In genomic region chr6:13517116-13517515, GRCh38 we compare ENCODE assay signal across 32 cellular contexts. TPM values are rescaled to one million over a fixed set of nuclear protein-coding genes. Genes with fewer than 3 reads are reported as not detected.
DNase-seq lines count a peak whose midpoint lies in the region; ATAC-seq and TF ChIP-seq lines count a peak whose summit lies in the region.
"Had no signal": no experiment of that assay in that cellular context is flagged by ENCODE, and none has a peak within 500 bp of the region (broad histone marks: within the 10 kb centered on the region; RNA-seq: fewer than 3 reads in every experiment).

No MANE protein-coding gene starts in this region.

- H3K36me3 Mint-ChIP-seq in progenitor cell of endocrine pancreas (ENCODE audit: insufficient read depth), result no peaks in the 10 kb centered on the region

- no peaks in the 10 kb centered on the region for H4K20me1 ChIP-seq in OCI-LY7 (ENCODE audit: insufficient read depth, low read length)
- H4K20me1 ChIP-seq: BLaER1 treated with 17β-estradiol and CSF1 and Interleukin-3, amounts not matched to agents 10 nM and 100 nM had no signal

- H3K4me1 Mint-ChIP-seq in progenitor cell of endocrine pancreas (ENCODE audit: low read depth), result no peaks in the 10 kb centered on the region
- H3K4me1 Mint-ChIP-seq: activated CD4-positive, alpha-beta T cell treated with anti-CD3 and anti-CD28 coated beads for 36 hours; activated T-helper 17 cell treated with anti-CD3 and anti-CD28 coated beads, Interleukin-2, amount 50 U/mL, for 72 hours; neural crest cell had no signal

- no peak for ATAC-seq in GM21423 (IDR thresholded peaks at IDR 0.05; ENCODE audit: unreplicated experiment)
- ATAC-seq: activated CD4-positive, alpha-beta T cell treated with anti-CD3 and anti-CD28 coated beads for 36 hours; activated CD8-positive, alpha-beta T cell treated with anti-CD3 and anti-CD28 coated beads, Interleukin-2, amount 10 ng/mL, durations not matched to agents 7 days and 5 days; activated T-helper 17 cell treated with anti-CD3 and anti-CD28 coated beads, Interleukin-2, amount 50 U/mL, for 72 hours; K562; left lung; Panc1; pancreas had no signal

- POLR2A ChIA-PET in OCI-LY7 (lab: Charles Lee), result no interaction called here

- no peak for TF ChIP-seq CTCF in OCI-LY7 (conservative IDR thresholded peaks at IDR 0.05; ENCODE audit: low read length)
- no peak for TF ChIP-seq CTCF in choroid plexus epithelial cell (conservative IDR thresholded peaks at IDR 0.05; ENCODE audit: low read depth, low read length)
- no peak for TF ChIP-seq CTCF in progenitor cell of endocrine pancreas (IDR thresholded peaks at IDR 0.05; ENCODE audit: unreplicated experiment)

- H3K9me3 ChIP-seq in OCI-LY7 (ENCODE audit: low read length), result 0 out of 2 replicates have a peak, but pooled peaks cover 4% of the 10 kb centered on the region
- H3K9me3 ChIP-seq: left lung, pancreas, suprapubic skin had no signal

- no peaks in the 10 kb centered on the region for H3K36me3 ChIP-seq in OCI-LY7 (ENCODE audit: insufficient read depth, low read length)
- H3K36me3 ChIP-seq: BLaER1 treated with 17β-estradiol and CSF1 and Interleukin-3, amounts not matched to agents 10 nM and 100 nM; brain microvascular endothelial cell; left lung; pancreas; suprapubic skin had no signal

- H3K9me3 Mint-ChIP-seq in progenitor cell of endocrine pancreas (ENCODE audit: low read depth), result peaks cover 4% of the 10 kb centered on the region
- H3K9me3 Mint-ChIP-seq: activated T-helper 17 cell treated with anti-CD3 and anti-CD28 coated beads, Interleukin-2, amount 50 U/mL, for 72 hours had no signal

- no peak overlapping the region for H3K27ac Mint-ChIP-seq in progenitor cell of endocrine pancreas
- H3K27ac Mint-ChIP-seq: activated CD4-positive, alpha-beta T cell treated with anti-CD3 and anti-CD28 coated beads for 36 hours; activated CD8-positive, alpha-beta T cell treated with anti-CD3 and anti-CD28 coated beads, Interleukin-2, amount 10 ng/mL, durations not matched to agents 7 days and 5 days; activated T-helper 17 cell treated with anti-CD3 and anti-CD28 coated beads, Interleukin-2, amount 50 U/mL, for 72 hours had no signal

- no TSS peak for BruUV-seq in OCI-LY7 (replicated peaks; lab: Mats Ljungman, UMichigan)

- H3K27ac ChIP-seq in OCI-LY7 (ENCODE audit: low read depth, low read length, poor library complexity, severe bottlenecking), result no peak overlapping the region
- H3K27ac ChIP-seq: BLaER1 treated with 17β-estradiol and CSF1 and Interleukin-3, amounts not matched to agents 10 nM and 100 nM; brain microvascular endothelial cell; epithelial cell of prostate; left lung; pancreas; skin epidermis; suprapubic skin had no signal

- no peaks in the 10 kb centered on the region for H3K9me2 ChIP-seq in OCI-LY7 (ENCODE audit: insufficient read depth, low read length)

- no peaks in the 10 kb centered on the region for H3K79me2 ChIP-seq in OCI-LY7 (ENCODE audit: insufficient read depth, low read depth, low read length)

- no peak overlapping the region for H3K4me3 ChIP-seq in OCI-LY7 (ENCODE audit: low read depth, low read length, poor library complexity, severe bottlenecking)
- no peak overlapping the region for H3K4me3 ChIP-seq in choroid plexus epithelial cell (ENCODE audit: low read depth, low read length)
- H3K4me3 ChIP-seq: BLaER1 treated with 17β-estradiol and CSF1 and Interleukin-3, amounts not matched to agents 10 nM and 100 nM; K562; left lung; pancreas; skin epidermis; suprapubic skin had no signal

- no peaks in the 10 kb centered on the region for H3K27me3 Mint-ChIP-seq in progenitor cell of endocrine pancreas
- H3K27me3 Mint-ChIP-seq: activated CD4-positive, alpha-beta T cell treated with anti-CD3 and anti-CD28 coated beads for 36 hours had no signal

- peaks cover 9% of the 10 kb centered on the region for H3K4me1 ChIP-seq in OCI-LY7 (ENCODE audit: insufficient read depth, low read length, poor library complexity, severe bottlenecking)
- H3K4me1 ChIP-seq: left lung, pancreas, suprapubic skin had no signal

- CTCF ChIA-PET in OCI-LY7 (lab: Charles Lee; ENCODE audit: unreplicated experiment), result no interaction called here

- H2AFZ ChIP-seq in OCI-LY7 (ENCODE audit: low read length), result peak overlapping the region; percentile 74

- DNase-seq in HPDE6-E6E7 (ENCODE audit: extremely low spot score) (peak; percentile 19), OCI-LY7 (ENCODE audit: low spot score) (no peak), choroid plexus epithelial cell (ENCODE audit: low read depth) (peak; percentile 62), renal cortical epithelial cell (ENCODE audit: low read depth) (peak; percentile 26), NCI-H1694 (lab: John Stamatoyannopoulos, UW) (no peak), progenitor cell of endocrine pancreas (ENCODE audit: low spot score, unreplicated experiment) (no peak)
- DNase-seq in stimulated activated CD4-positive, alpha-beta T cell treated with anti-CD3 and anti-CD28 coated beads, Interleukin-12 subunit alpha, Interleukin-12 subunit beta, amount 100 ng/mL, for 4 hours, result no peak
- DNase-seq: activated CD4-positive, alpha-beta T cell treated with anti-CD3 and anti-CD28 coated beads for 36 hours; activated CD8-positive, alpha-beta T cell treated with anti-CD3 and anti-CD28 coated beads, Interleukin-2, amount 10 ng/mL, durations not matched to agents 7 days and 5 days; activated naive CD4-positive, alpha-beta T cell treated with anti-CD3 and anti-CD28 coated beads, Interleukin-2, amount 50 U/mL, for 16 hours; amniotic stem cell; brain microvascular endothelial cell; glutamatergic neuron; GOT3; left lung; mesendoderm; NCI-H1092 treated with DMSO at 0.1 percent for 48 hours; NCI-H187 treated with DMSO at 0.1 percent for 48 hours; NCI-H526; pancreas; SIG-M5; stimulated activated naive CD4-positive, alpha-beta T cell; SW 1271 had no signal

- intact Hi-C loops in OCI-LY7 (cut with micrococcal nuclease; ENCODE audit: unreplicated experiment), result no loop called here

- H3K4me3 Mint-ChIP-seq in progenitor cell of endocrine pancreas (ENCODE audit: low read depth), result no peak overlapping the region
- H3K4me3 Mint-ChIP-seq: activated CD4-positive, alpha-beta T cell treated with anti-CD3 and anti-CD28 coated beads for 36 hours; activated CD8-positive, alpha-beta T cell treated with anti-CD3 and anti-CD28 coated beads, Interleukin-2, amount 10 ng/mL, durations not matched to agents 7 days and 5 days; activated T-helper 17 cell treated with anti-CD3 and anti-CD28 coated beads, Interleukin-2, amount 50 U/mL, for 72 hours; neural crest cell had no signal

- H3K4me2 ChIP-seq in OCI-LY7 (ENCODE audit: low read length), result peak overlapping the region; percentile 20; the same call in 1 of the 2 replicates
- H3K4me2 ChIP-seq: BLaER1 treated with 17β-estradiol and CSF1 and Interleukin-3, amounts not matched to agents 10 nM and 100 nM had no signal

RNA-seq across cellular contexts. Expression of gene GFOD1, which starts 29.7 kb away (rescaled TPM):
- 19.7 and 22.6 TPM in 2 replicates for total RNA-seq in OCI-LY7 (2014; rRNA removed; shearing (Covaris generic))
- total RNA-seq in OCI-LY7 (2022), result 34.4 and 35.0 TPM in 2 replicates
- total RNA-seq in renal cortical epithelial cell, result 5.0 and 5.2 TPM in 2 replicates
- total RNA-seq in progenitor cell of endocrine pancreas, result 0.81 and 0.98 TPM in 2 replicates

RNA-seq across cellular contexts. Expression of gene SIRT5, which starts 57.3 kb away (rescaled TPM):
- total RNA-seq in OCI-LY7 (2014; rRNA removed; shearing (Covaris generic)), result 13.5 and 17.6 TPM in 2 replicates
- total RNA-seq in OCI-LY7 (2022) (23.6 and 30.5 TPM in 2 replicates), renal cortical epithelial cell (11.8 and 12.8 TPM in 2 replicates), progenitor cell of endocrine pancreas (18.2 and 18.8 TPM in 2 replicates)

Comparison
In these comparisons a context has a peak if more than half of its experiments do, and no peak if none do; other contexts are left out.
1. DNase-seq: peak in HPDE6-E6E7 (single experiment), choroid plexus epithelial cell (single experiment) and renal cortical epithelial cell (single experiment); none in OCI-LY7 (single experiment), NCI-H1694 (single experiment), stimulated activated CD4-positive, alpha-beta T cell treated with anti-CD3 and anti-CD28 coated beads, Interleukin-12 subunit alpha, Interleukin-12 subunit beta, amount 100 ng/mL, for 4 hours (single experiment) and progenitor cell of endocrine pancreas (single experiment).